Comparison of ENCODE assay signal across 23 cellular contexts in genomic region chr2:134436706-134437105, GRCh38.
"Had no signal": no experiment of that assay in that cellular context is flagged by ENCODE, and none has a peak within 500 bp of the region (broad histone marks: within the 10 kb centered on the region; RNA-seq: fewer than 3 reads in every experiment).

No MANE protein-coding gene starts in this region.

- H3K27me3 Mint-ChIP-seq: activated B cell treated with CpG ODN at 0.5 μM for 24 hours; activated CD8-positive, alpha-beta T cell treated with anti-CD3 and anti-CD28 coated beads for 36 hours; activated naive CD8-positive, alpha-beta T cell treated with anti-CD3 and anti-CD28 coated beads, Interleukin-2, amount 10 ng/mL, durations not matched to agents 7 days and 5 days; central memory CD8-positive, alpha-beta T cell had no signal

- ATAC-seq: activated CD8-positive, alpha-beta T cell treated with anti-CD3 and anti-CD28 coated beads for 36 hours; body of pancreas; left lobe of liver had no signal

- H3K9me3 ChIP-seq: body of pancreas, colonic mucosa, tibial artery, uterus had no signal

- H3K9me3 Mint-ChIP-seq: activated B cell treated with CpG ODN at 0.5 μM for 24 hours; activated CD8-positive, alpha-beta T cell treated with anti-CD3 and anti-CD28 coated beads for 36 hours; activated naive CD8-positive, alpha-beta T cell treated with anti-CD3 and anti-CD28 coated beads, Interleukin-2, amount 10 ng/mL, durations not matched to agents 7 days and 5 days; activated T-helper 2 cell treated with anti-CD3 and anti-CD28 coated beads, Interferon-gamma antibody, Interleukin-2, Interleukin-4, amounts not matched to agents 10 μg/mL and 5 μg/mL and 100 μg/mL, durations not matched to agents 14 hours and 24 hours and 36 hours; central memory CD8-positive, alpha-beta T cell; nephron progenitor cell had no signal

- DNase-seq: activated B cell treated with CpG ODN at 0.5 μM for 24 hours; activated CD4-positive, alpha-beta T cell treated with anti-CD3 and anti-CD28 coated beads for 4 hours; activated CD8-positive, alpha-beta T cell treated with anti-CD3 and anti-CD28 coated beads for 36 hours; activated naive CD4-positive, alpha-beta T cell treated with Interleukin-2 at 50 U/mL for 16 hours; activated naive CD8-positive, alpha-beta T cell treated with anti-CD3 and anti-CD28 coated beads, Interleukin-2, amount 10 ng/mL, durations not matched to agents 7 days and 5 days; activated T-cell treated with anti-CD3 and anti-CD28 coated beads, Interleukin-2, amount 50 U/mL, for 1 hour; body of pancreas; colonic mucosa; midbrain; nephron progenitor cell; nucleus accumbens; retina; stimulated activated CD4-positive, alpha-beta T cell treated with anti-CD3 and anti-CD28 coated beads, Interleukin-12 subunit alpha, Interleukin-12 subunit beta, amount 100 ng/mL, for 4 hours; stimulated activated CD4-positive, alpha-beta T cell treated with anti-CD3 and anti-CD28 coated beads, Interleukin-1b, Interleukin-23, amount 100 ng/mL, for 48 hours; stimulated activated CD8-positive, alpha-beta memory T cell treated with anti-CD3 and anti-CD28 coated beads, Interleukin-4, amount 100 ng/mL, for 48 hours; stimulated activated naive CD4-positive, alpha-beta T cell; T-helper 1 cell; T-helper 9 cell; tibial artery; uterus had no signal

- H3K4me3 Mint-ChIP-seq: activated B cell treated with CpG ODN at 0.5 μM for 24 hours; activated CD8-positive, alpha-beta T cell treated with anti-CD3 and anti-CD28 coated beads for 36 hours; activated naive CD8-positive, alpha-beta T cell treated with anti-CD3 and anti-CD28 coated beads, Interleukin-2, amount 10 ng/mL, durations not matched to agents 7 days and 5 days; central memory CD8-positive, alpha-beta T cell; nephron progenitor cell had no signal

- H3K4me1 Mint-ChIP-seq: activated B cell treated with CpG ODN at 0.5 μM for 24 hours; activated naive CD8-positive, alpha-beta T cell treated with anti-CD3 and anti-CD28 coated beads, Interleukin-2, amount 10 ng/mL, durations not matched to agents 7 days and 5 days; central memory CD8-positive, alpha-beta T cell had no signal

- H3K27me3 ChIP-seq: body of pancreas, colonic mucosa, tibial artery, uterus had no signal

- H3K27ac ChIP-seq: colonic mucosa, tibial artery, uterus had no signal

- H3K27ac Mint-ChIP-seq: activated B cell treated with CpG ODN at 0.5 μM for 24 hours; activated CD8-positive, alpha-beta T cell treated with anti-CD3 and anti-CD28 coated beads for 36 hours; activated naive CD8-positive, alpha-beta T cell treated with anti-CD3 and anti-CD28 coated beads, Interleukin-2, amount 10 ng/mL, durations not matched to agents 7 days and 5 days; activated T-helper 2 cell treated with anti-CD3 and anti-CD28 coated beads, Interferon-gamma antibody, Interleukin-2, Interleukin-4, amounts not matched to agents 10 μg/mL and 5 μg/mL and 100 μg/mL, durations not matched to agents 14 hours and 24 hours and 36 hours; nephron progenitor cell had no signal

- H3K4me3 ChIP-seq: body of pancreas, colonic mucosa, tibial artery, uterus had no signal

- H3K36me3 ChIP-seq: uterus had no signal

- H3K4me1 ChIP-seq: colonic mucosa, tibial artery, uterus had no signal
